In genomic region chr3:148948913-148949657, GRCh38 we compare ENCODE assay signal across 23 cellular contexts. TPM values are rescaled to one million over a fixed set of nuclear protein-coding genes. Genes with fewer than 3 reads are reported as not detected.
DNase-seq lines count a peak whose midpoint lies in the region; ATAC-seq and TF ChIP-seq lines count a peak whose summit lies in the region.
"Had no signal": no experiment of that assay in that cellular context is flagged by ENCODE, and none has a peak within 500 bp of the region (broad histone marks: within the 10 kb centered on the region; RNA-seq: fewer than 3 reads in every experiment).

No MANE protein-coding gene starts in this region.

- H3K9ac ChIP-seq in IMR-90 (ENCODE audit: low read depth, low read length) (no peak overlapping the region), rectal smooth muscle tissue (ENCODE audit: low read length) (no peak overlapping the region)
- H3K9ac ChIP-seq: BLaER1 treated with 17β-estradiol and CSF1 and Interleukin-3, amounts not matched to agents 10 nM and 100 nM had no signal

- H3K4ac ChIP-seq in IMR-90 (ENCODE audit: low read depth, low read length): no peak overlapping the region

- no peak overlapping the region for H2AK5ac ChIP-seq in IMR-90 (ENCODE audit: low read depth, low read length)

- TF ChIP-seq CTCF in IMR-90 (conservative IDR thresholded peaks at IDR 0.05; ENCODE audit: low read depth, low read length) (no peak), VCaP (conservative IDR thresholded peaks at IDR 0.05) (no peak), nephron (IDR thresholded peaks at IDR 0.05; ENCODE audit: unreplicated experiment in 3 of 3) (no peak), Peyer's patch (IDR thresholded peaks at IDR 0.05) (no peak)

- H4K91ac ChIP-seq in IMR-90 (ENCODE audit: insufficient read depth, low read depth, low read length): peak overlapping the region; percentile 38; the same call in 1 of the 2 replicates

- CTCF ChIA-PET in IMR-90 (lab: Yijun Ruan, JAX): interaction anchor here (0.6 kb wide), 1 partner anchor 569 kb away, joined by 5 read pairs; no protein-coding TSS in a partner anchor

- no peak for TF ChIP-seq RAD21 in IMR-90 (IDR thresholded peaks at IDR 0.05; ENCODE audit: low read length)

- H3K27me3 ChIP-seq in IMR-90 (ENCODE audit: control insufficient read depth, insufficient read depth, low read length): no peaks in the 10 kb centered on the region
- no peaks in the 10 kb centered on the region for H3K27me3 ChIP-seq in rectal smooth muscle tissue (ENCODE audit: control insufficient read depth, insufficient read depth, low read length)
- no peaks in the 10 kb centered on the region for H3K27me3 ChIP-seq in Peyer's patch
- H3K27me3 ChIP-seq: BLaER1 treated with 17β-estradiol and CSF1 and Interleukin-3, amounts not matched to agents 10 nM and 100 nM; SJCRH30 had no signal

- H4K20me1 ChIP-seq in IMR-90 (ENCODE audit: insufficient read depth, low read length): no peaks in the 10 kb centered on the region
- H4K20me1 ChIP-seq: BLaER1 treated with 17β-estradiol and CSF1 and Interleukin-3, amounts not matched to agents 10 nM and 100 nM had no signal

- H4K8ac ChIP-seq in IMR-90 (ENCODE audit: low read depth in 2 of 2, low read length in 2 of 2): no peak overlapping the region

- H3K36me3 ChIP-seq in IMR-90 (ENCODE audit: control insufficient read depth, insufficient read depth, low read length) (no peaks in the 10 kb centered on the region), rectal smooth muscle tissue (ENCODE audit: control insufficient read depth, insufficient read depth, low read length) (no peaks in the 10 kb centered on the region), Peyer's patch (no peaks in the 10 kb centered on the region)
- H3K36me3 ChIP-seq: BLaER1 treated with 17β-estradiol and CSF1 and Interleukin-3, amounts not matched to agents 10 nM and 100 nM; SJCRH30 had no signal

- peaks cover 6% of the 10 kb centered on the region for H3K9me1 ChIP-seq in IMR-90 (ENCODE audit: insufficient read depth, low read length)

- H4K5ac ChIP-seq in IMR-90 (ENCODE audit: low read depth, low read length): no peak overlapping the region

- no peak overlapping the region for H2AK9ac ChIP-seq in IMR-90 (replicated peaks; ENCODE audit: low read depth, low read length, poor library complexity)

- in situ Hi-C loops in IMR-90 (cut with MboI; ENCODE audit: low sequenced_read_pairs): loop anchor here (5.0 to 25.0 kb wide), 5 partner anchors 87 to 1012 kb away; no protein-coding TSS in a partner anchor

- dilution Hi-C loops in IMR-90 (cut with HindIII; ENCODE audit: low sequenced_read_pairs, unreplicated experiment): no loop called here

- no peak overlapping the region for H3K23ac ChIP-seq in IMR-90 (ENCODE audit: low read depth, low read length)

- H2BK120ac ChIP-seq in IMR-90 (ENCODE audit: low read depth, low read length): no peak overlapping the region

- H3K56ac ChIP-seq in IMR-90 (ENCODE audit: extremely low read depth, insufficient read depth, low read length): no peak overlapping the region

- no peak overlapping the region for H2BK5ac ChIP-seq in IMR-90 (ENCODE audit: low read depth, low read length, poor library complexity, severe bottlenecking)

- H2BK20ac ChIP-seq in IMR-90 (ENCODE audit: low read depth, low read length): no peak overlapping the region

- DNase-seq in IMR-90 (no peak), Peyer's patch (no peak), cardiac septum (ENCODE audit: low spot score) (no peak), SHP77 (lab: John Stamatoyannopoulos, UW) (no peak)
- DNase-seq in naive thymus-derived CD8-positive, alpha-beta T cell: no peak
- DNase-seq: AML-193; CD4-positive, alpha-beta T cell; Karpas-422; MV-4-11; NCI-H1105 treated with DMSO at 0.1 percent for 48 hours; NCI-H2029; NCI-H446 treated with DMSO at 0.1 percent for 48 hours; NCI-H526; OCI-M1; SJCRH30 had no signal

- peaks cover 9% of the 10 kb centered on the region for H3K4me1 Mint-ChIP-seq in nephron
- H3K4me1 Mint-ChIP-seq in naive thymus-derived CD8-positive, alpha-beta T cell: no peaks in the 10 kb centered on the region

- no TSS peak for BruUV-seq in IMR-90 (replicated peaks; lab: Mats Ljungman, UMichigan)

- H3K79me1 ChIP-seq in IMR-90 (ENCODE audit: low read depth in 1 of 2, low read length in 2 of 2): no peaks in the 10 kb centered on the region

- H3K14ac ChIP-seq in IMR-90 (replicated peaks; ENCODE audit: low read depth, low read length): no peak overlapping the region

- peak overlapping the region in 2 of 3 experiments; percentile 69 to 80 for H3K27ac Mint-ChIP-seq in nephron
- H3K27ac Mint-ChIP-seq in naive thymus-derived CD8-positive, alpha-beta T cell: peak overlapping the region in 1 of 10 donors; percentile 62
- H3K27ac Mint-ChIP-seq: CD4-positive, alpha-beta T cell had no signal

- H3K9me3 ChIP-seq in IMR-90 (ENCODE audit: control insufficient read depth, insufficient read depth, low read length): peaks cover 4% of the 10 kb centered on the region; the same call in 1 of the 2 replicates
- no peaks in the 10 kb centered on the region for H3K9me3 ChIP-seq in Peyer's patch
- H3K9me3 ChIP-seq: A549; BLaER1 treated with 17β-estradiol and CSF1 and Interleukin-3, amounts not matched to agents 10 nM and 100 nM; SJCRH30 had no signal

- H3K4me2 ChIP-seq in IMR-90 (ENCODE audit: low read depth, low read length): no peak overlapping the region
- H3K4me2 ChIP-seq: A549; BLaER1 treated with 17β-estradiol and CSF1 and Interleukin-3, amounts not matched to agents 10 nM and 100 nM had no signal

- H3K4me3 ChIP-seq in IMR-90 (ENCODE audit: insufficient read depth, low read depth, low read length) (no peak overlapping the region), rectal smooth muscle tissue (ENCODE audit: low read length) (no peak overlapping the region), Peyer's patch (no peak overlapping the region)
- H3K4me3 ChIP-seq: A549; BLaER1 treated with 17β-estradiol and CSF1 and Interleukin-3, amounts not matched to agents 10 nM and 100 nM; GM12878; SJCRH30 had no signal

- H3K27ac ChIP-seq in IMR-90 (ENCODE audit: insufficient read depth, low read length) (no peak overlapping the region), VCaP (peak overlapping the region; percentile 52), rectal smooth muscle tissue (ENCODE audit: low read depth, low read length) (peak overlapping the region; percentile 77), Peyer's patch (no peak overlapping the region)
- H3K27ac ChIP-seq: A549; BLaER1 treated with 17β-estradiol and CSF1 and Interleukin-3, amounts not matched to agents 10 nM and 100 nM; SJCRH30 had no signal

- H2AFZ ChIP-seq in IMR-90 (replicated peaks; ENCODE audit: low read length, poor library complexity): no peak overlapping the region

- H3K4me3 Mint-ChIP-seq in nephron: no peak overlapping the region
- H3K4me3 Mint-ChIP-seq in naive thymus-derived CD8-positive, alpha-beta T cell: no peak overlapping the region
- H3K4me3 Mint-ChIP-seq: CD4-positive, alpha-beta T cell had no signal

- no peaks in the 10 kb centered on the region for H3K27me3 Mint-ChIP-seq in nephron (ENCODE audit: low read depth)
- peaks cover 0 to 3% (median 0%) of the 10 kb centered on the region in 5 donors for H3K27me3 Mint-ChIP-seq in naive thymus-derived CD8-positive, alpha-beta T cell

- peaks cover 6% of the 10 kb centered on the region for H3K4me1 ChIP-seq in IMR-90 (ENCODE audit: control insufficient read depth, insufficient read depth, low read length)
- H3K4me1 ChIP-seq in rectal smooth muscle tissue (ENCODE audit: control insufficient read depth, insufficient read depth, low read length): peaks cover 17% of the 10 kb centered on the region
- no peaks in the 10 kb centered on the region for H3K4me1 ChIP-seq in Peyer's patch
- H3K4me1 ChIP-seq: A549; BLaER1 treated with 17β-estradiol and CSF1 and Interleukin-3, amounts not matched to agents 10 nM and 100 nM; SJCRH30 had no signal

- POLR2A ChIA-PET in IMR-90 (lab: Charles Lee; ENCODE audit: unreplicated experiment): no interaction called here
- POLR2A ChIA-PET in naive thymus-derived CD8-positive, alpha-beta T cell (lab: Charles Lee): no interaction called here

- H2BK15ac ChIP-seq in IMR-90 (ENCODE audit: low read depth, low read length): no peak overlapping the region; the same call in 2 of the 3 replicates

- no peak for TF ChIP-seq POLR2A in IMR-90 (IDR thresholded peaks at IDR 0.05; ENCODE audit: low read depth, low read length)
- no peak for TF ChIP-seq POLR2A in Peyer's patch (IDR thresholded peaks at IDR 0.05)

- H3K9me3 Mint-ChIP-seq in nephron: no peaks in the 10 kb centered on the region
- no peaks in the 10 kb centered on the region for H3K9me3 Mint-ChIP-seq in naive thymus-derived CD8-positive, alpha-beta T cell
- H3K9me3 Mint-ChIP-seq: CD4-positive, alpha-beta T cell had no signal

- H3K36me3 Mint-ChIP-seq in nephron (ENCODE audit: low read depth): no peaks in the 10 kb centered on the region
- H3K36me3 Mint-ChIP-seq in naive thymus-derived CD8-positive, alpha-beta T cell: no peaks in the 10 kb centered on the region

- no peak overlapping the region for H3K18ac ChIP-seq in IMR-90 (ENCODE audit: low read depth, low read length)

- 83% methylated on average over 2 of the region's 8 CpGs; no CpG with 5 or more reads in 1 of the 2 experiments for WGBS in IMR-90 (ENCODE audit: extremely low coverage in 2 of 2, insufficient read length in 1 of 2), 2 experiments

- intact Hi-C loops in IMR-90 (cut with micrococcal nuclease): loop anchor here (5.0 kb wide), 1 partner anchor 487 kb away; no protein-coding TSS in a partner anchor
- intact Hi-C loops in cardiac septum (cut with DNase I): no loop called here

- ATAC-seq in IMR-90 (ENCODE audit: low read depth): no peak
- no peak for ATAC-seq in naive thymus-derived CD8-positive, alpha-beta T cell
- ATAC-seq: A549, GM12878, HCT116, SK-N-SH treated with all-trans-retinoic acid at 6 μM for 48 hours had no signal

TF ChIP-seq in IMR-90, 13 proteins besides CTCF, POLR2A, EP300 and RAD21 (continues in another document):
- TF ChIP-seq BHLHE40 (IDR thresholded peaks at IDR 0.05; ENCODE audit: low read depth, low read length) (no peak), CHD1 (IDR thresholded peaks at IDR 0.05; ENCODE audit: low read depth, low read length) (no peak), RCOR1 (IDR thresholded peaks at IDR 0.05; ENCODE audit: insufficient replicate concordance, low read length) (no peak), MAFK (IDR thresholded peaks at IDR 0.05; ENCODE audit: low read depth, low read length) (no peak), SMC3 (IDR thresholded peaks at IDR 0.05; ENCODE audit: low read depth, low read length) (no peak), MAZ (IDR thresholded peaks at IDR 0.05; ENCODE audit: borderline replicate concordance, low read depth, low read length) (no peak), RFX5 (IDR thresholded peaks at IDR 0.05; ENCODE audit: low read depth, low read length) (no peak), FOS (IDR thresholded peaks at IDR 0.05; ENCODE audit: low read depth, low read length) (no peak)

RNA-seq across cellular contexts. Expression of gene GYG1, which starts 42.3 kb away (rescaled TPM):
- total RNA-seq in IMR-90 (2012; rRNA removed) (77.8 and 90.3 TPM in 2 replicates), Peyer's patch (10 to 100 TPM; 11.9 to 23.9 (median 12.8) TPM), cardiac septum (123 TPM)
- 43.6 and 48.4 TPM in 2 replicates for polyA plus RNA-seq in IMR-90 (2012; rRNA removed)
- 17.9 and 77.6 TPM in 2 replicates for polyA plus RNA-seq in IMR-90 (2012; cell fraction: cytosol; rRNA removed)
- 44.9 and 46.5 TPM in 2 replicates for polyA plus RNA-seq in IMR-90 (2012; cell fraction: nucleus; rRNA removed; ENCODE audit: low replicate concordance)
- 10 to 100 TPM; 18.7 to 21.1 TPM for total RNA-seq in naive thymus-derived CD8-positive, alpha-beta T cell
- 10 to 100 TPM; 23.4 to 28.0 (median 25.1) TPM for polyA plus RNA-seq in naive thymus-derived CD8-positive, alpha-beta T cell

Comparison
In these comparisons a context has a peak if more than half of its experiments do, and no peak if none do; other contexts are left out.
1. H3K27ac ChIP-seq: peak in VCaP (single experiment) and rectal smooth muscle tissue (single experiment); none in IMR-90 (single experiment) and Peyer's patch (0 of 4).